15 cellular contexts compared by ENCODE assay signal in the genomic region with DNA sequence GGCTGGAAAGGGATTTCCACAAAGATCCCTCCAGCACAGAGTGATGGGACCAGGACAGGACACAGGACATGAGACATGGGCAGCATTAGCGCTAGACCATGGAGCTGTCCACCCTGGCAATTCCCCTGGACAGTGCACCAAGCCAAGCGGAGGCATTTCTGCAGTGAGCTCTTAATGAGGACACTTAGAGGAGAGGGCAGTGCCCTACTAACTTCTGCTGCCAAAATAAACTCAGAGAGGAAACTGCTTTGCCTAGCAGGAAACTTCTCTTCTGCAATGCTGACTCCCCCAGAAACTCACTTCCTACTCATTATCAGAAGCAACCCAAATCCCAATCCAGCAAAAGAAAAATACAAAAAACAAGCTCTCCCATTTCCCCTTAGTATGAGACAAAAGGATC.
A peak's percentile ranks its signal among the peaks of the same experiment; 100 is the strongest.
DNase-seq lines count a peak whose midpoint lies in the region; ATAC-seq and TF ChIP-seq lines count a peak whose summit lies in the region.
"Had no signal": no experiment of that assay in that cellular context is flagged by ENCODE, and none has a peak within 500 bp of the region (broad histone marks: within the 10 kb centered on the region; RNA-seq: fewer than 3 reads in every experiment).

No MANE protein-coding gene starts in this region.

- H3K27me3 ChIP-seq in DOHH2 (ENCODE audit: control insufficient read depth, low read length) (peaks cover 22% of the 10 kb centered on the region), adrenal gland (peaks cover 6% of the 10 kb centered on the region), left lung (peaks cover 10 to 20% of the 10 kb centered on the region in 2 donors)
- H3K27me3 ChIP-seq: Peyer's patch had no signal

- no peaks in the 10 kb centered on the region for H3K9me3 ChIP-seq in DOHH2 (ENCODE audit: control insufficient read depth, insufficient read depth, low read length)
- no peaks in the 10 kb centered on the region for H3K9me3 ChIP-seq in adrenal gland (replicated peaks in 1 of 3)
- no peaks in the 10 kb centered on the region for H3K9me3 ChIP-seq in left lung
- H3K9me3 ChIP-seq: gastroesophageal sphincter, MG63, neutrophil, Peyer's patch had no signal

- no peak for TF ChIP-seq CTCF in DOHH2 (IDR thresholded peaks at IDR 0.05; ENCODE audit: low read depth, low read length, poor library complexity, severe bottlenecking)
- TF ChIP-seq CTCF in LNCaP clone FGC (IDR thresholded peaks at IDR 0.05; ENCODE audit: control insufficient read depth, extremely low read depth, insufficient read depth): no peak
- TF ChIP-seq CTCF in adrenal gland (IDR thresholded peaks at IDR 0.05): no peak
- no peak for TF ChIP-seq CTCF in left lung (IDR thresholded peaks at IDR 0.05)

- H3K4me1 ChIP-seq in DOHH2 (ENCODE audit: control insufficient read depth, low read length) (peaks cover 13% of the 10 kb centered on the region), adrenal gland (replicated peaks in 1 of 2) (no peaks in the 10 kb centered on the region), left lung (no peaks in the 10 kb centered on the region)
- H3K4me1 ChIP-seq: gastroesophageal sphincter had no signal

- H3K9me2 ChIP-seq in DOHH2 (replicated peaks; ENCODE audit: control insufficient read depth, low read length): no peaks in the 10 kb centered on the region

- intact Hi-C loops in adrenal gland (cut with DNase I): no loop called here
- intact Hi-C loops in left lung (cut with DNase I): no loop called here

- H3K79me2 ChIP-seq in DOHH2 (ENCODE audit: control insufficient read depth, low read length): no peaks in the 10 kb centered on the region

- H3F3A ChIP-seq in DOHH2 (ENCODE audit: control insufficient read depth, insufficient read depth): no peaks in the 10 kb centered on the region

- no peak for TF ChIP-seq POLR2A in adrenal gland (IDR thresholded peaks at IDR 0.05)

- H3K4me2 ChIP-seq in DOHH2 (ENCODE audit: low read length): peak overlapping the region; percentile 52

- 20 to 33% (median 29%) methylated on average over 1 to 2 of the region's 2 CpGs for WGBS in adrenal gland, 4 donors

- peak; percentile 39 for ATAC-seq in left lung
- ATAC-seq in HG02840 (IDR thresholded peaks at IDR 0.05; ENCODE audit: low FRiP score, unreplicated experiment): no peak
- ATAC-seq: gastroesophageal sphincter had no signal

- no peak overlapping the region for H3K27ac ChIP-seq in DOHH2 (ENCODE audit: low read depth, low read length)
- no peak overlapping the region for H3K27ac ChIP-seq in adrenal gland
- H3K27ac ChIP-seq in left lung: no peak overlapping the region
- H3K27ac ChIP-seq: gastroesophageal sphincter, neutrophil, Peyer's patch had no signal

- DNase-seq in LNCaP clone FGC (ENCODE audit: low read depth) (peak; percentile 2), adrenal gland (peak in 6 of 7 donors; percentile 13 to 57 (median 22)), left lung (no peak), putamen (ENCODE audit: low spot score) (no peak), H4 (ENCODE audit: low spot score) (no peak)
- DNase-seq: activated CD8-positive, alpha-beta memory T cell treated with anti-CD3 and anti-CD28 coated beads, Interleukin-2, amount 50 U/mL, for 4 hours; H7; MG63; NCI-H2081; NCI-H524 treated with DMSO at 0.1 percent for 48 hours; Peyer's patch had no signal

- H4K20me1 ChIP-seq in DOHH2 (ENCODE audit: control insufficient read depth, insufficient read depth, low read depth, low read length): no peaks in the 10 kb centered on the region

- H3K4me3 ChIP-seq in DOHH2 (ENCODE audit: low read length) (no peak overlapping the region), LNCaP clone FGC (ENCODE audit: low read depth, low read length) (no peak overlapping the region), adrenal gland (no peak overlapping the region), left lung (no peak overlapping the region)
- H3K4me3 ChIP-seq: gastroesophageal sphincter, MG63, Peyer's patch had no signal

- H3K36me3 ChIP-seq in DOHH2 (ENCODE audit: control insufficient read depth, low read length) (no peaks in the 10 kb centered on the region), adrenal gland (replicated peaks in 1 of 2) (no peaks in the 10 kb centered on the region), left lung (no peaks in the 10 kb centered on the region)
- H3K36me3 ChIP-seq: gastroesophageal sphincter, MG63, neutrophil, Peyer's patch had no signal

Comparison
In these comparisons a context has a peak if more than half of its experiments do, and no peak if none do; other contexts are left out.
1. DNase-seq: peak in LNCaP clone FGC (single experiment) and adrenal gland (6 of 7); none in left lung (0 of 2), putamen (single experiment) and H4 (single experiment).